In genomic region chr3:33786565-33787327, GRCh38 we compare ENCODE assay signal across 10 cellular contexts. TPM values are rescaled to one million over a fixed set of nuclear protein-coding genes. Genes with fewer than 3 reads are reported as not detected.
DNase-seq lines count a peak whose midpoint lies in the region; ATAC-seq and TF ChIP-seq lines count a peak whose summit lies in the region.
"Had no signal": no experiment of that assay in that cellular context is flagged by ENCODE, and none has a peak within 500 bp of the region (broad histone marks: within the 10 kb centered on the region; RNA-seq: fewer than 3 reads in every experiment).

No MANE protein-coding gene starts in this region.

- TF ChIP-seq CTCF in DOHH2 (IDR thresholded peaks at IDR 0.05; ENCODE audit: low read depth, low read length, poor library complexity, severe bottlenecking) (no peak), Loucy (conservative IDR thresholded peaks at IDR 0.05; ENCODE audit: low read length) (no peak), endodermal cell (conservative IDR thresholded peaks at IDR 0.05) (no peak), osteoblast (IDR thresholded peaks at IDR 0.05; ENCODE audit: extremely low read depth, low read depth, low read length) (no peak)

- H3K9me2 ChIP-seq in DOHH2 (replicated peaks; ENCODE audit: control insufficient read depth, low read length) (no peaks in the 10 kb centered on the region), Loucy (replicated peaks; ENCODE audit: low read depth, low read length) (no peaks in the 10 kb centered on the region)

- H3K27ac Mint-ChIP-seq in endodermal cell, result no peak overlapping the region
- H3K27ac Mint-ChIP-seq in activated T-helper 2 cell treated with anti-CD3 and anti-CD28 coated beads, Interferon-gamma antibody, Interleukin-2, Interleukin-4, amounts not matched to agents 10 μg/mL and 5 μg/mL and 100 μg/mL, durations not matched to agents 14 hours and 24 hours and 36 hours, result no peak overlapping the region

- H3K9me3 ChIP-seq in DOHH2 (ENCODE audit: control insufficient read depth, insufficient read depth, low read length), result no peaks in the 10 kb centered on the region
- H3K9me3 ChIP-seq in Loucy (ENCODE audit: insufficient read depth, low read depth, low read length), result no peaks in the 10 kb centered on the region
- H3K9me3 ChIP-seq in endodermal cell (ENCODE audit: control insufficient read depth, low read length), result no peaks in the 10 kb centered on the region
- no peaks in the 10 kb centered on the region for H3K9me3 ChIP-seq in osteoblast (ENCODE audit: low read depth, low read length)
- H3K9me3 ChIP-seq: uterus had no signal

- H3K4me1 Mint-ChIP-seq in endodermal cell, result peaks cover 28% of the 10 kb centered on the region
- peaks cover 6% of the 10 kb centered on the region for H3K4me1 Mint-ChIP-seq in activated T-helper 2 cell treated with anti-CD3 and anti-CD28 coated beads, Interferon-gamma antibody, Interleukin-2, Interleukin-4, amounts not matched to agents 10 μg/mL and 5 μg/mL and 100 μg/mL, durations not matched to agents 14 hours and 24 hours and 36 hours (ENCODE audit: low read depth)

- no peak overlapping the region for H3K27ac ChIP-seq in DOHH2 (ENCODE audit: low read depth, low read length)
- H3K27ac ChIP-seq in endodermal cell (ENCODE audit: low read depth, low read length), result no peak overlapping the region
- H3K27ac ChIP-seq in osteoblast (ENCODE audit: low read depth, low read length), result no peak overlapping the region
- H3K27ac ChIP-seq: skin epidermis, uterus had no signal

- H3K36me3 Mint-ChIP-seq in endodermal cell (ENCODE audit: low read depth), result no peaks in the 10 kb centered on the region
- H3K36me3 Mint-ChIP-seq in activated T-helper 2 cell treated with anti-CD3 and anti-CD28 coated beads, Interferon-gamma antibody, Interleukin-2, Interleukin-4, amounts not matched to agents 10 μg/mL and 5 μg/mL and 100 μg/mL, durations not matched to agents 14 hours and 24 hours and 36 hours (ENCODE audit: low read depth), result no peaks in the 10 kb centered on the region

- 62 to 81% methylated on average over 5 to 7 of the region's 7 CpGs for WGBS in endodermal cell (ENCODE audit: insufficient coverage in 1 of 2, insufficient read length in 1 of 2), 2 experiments

- peaks cover 9% of the 10 kb centered on the region for H3K4me1 ChIP-seq in DOHH2 (ENCODE audit: control insufficient read depth, low read length)
- peaks cover 8% of the 10 kb centered on the region for H3K4me1 ChIP-seq in Loucy (ENCODE audit: insufficient read depth, low read length, poor library complexity, severe bottlenecking)
- H3K4me1 ChIP-seq in endodermal cell (ENCODE audit: control insufficient read depth, insufficient read depth, low read length), result peaks cover 8% of the 10 kb centered on the region
- H3K4me1 ChIP-seq in osteoblast (ENCODE audit: insufficient read depth, low read length), result peaks cover 3% of the 10 kb centered on the region
- H3K4me1 ChIP-seq: uterus had no signal

- peaks cover 13% of the 10 kb centered on the region for H3K27me3 Mint-ChIP-seq in endodermal cell (ENCODE audit: insufficient read depth)
- H3K27me3 Mint-ChIP-seq in activated T-helper 2 cell treated with anti-CD3 and anti-CD28 coated beads, Interferon-gamma antibody, Interleukin-2, Interleukin-4, amounts not matched to agents 10 μg/mL and 5 μg/mL and 100 μg/mL, durations not matched to agents 14 hours and 24 hours and 36 hours (ENCODE audit: low read depth), result peaks cover 22% of the 10 kb centered on the region

- H3K4me3 Mint-ChIP-seq in endodermal cell, result peak overlapping the region; percentile 47
- H3K4me3 Mint-ChIP-seq in activated T-helper 2 cell treated with anti-CD3 and anti-CD28 coated beads, Interferon-gamma antibody, Interleukin-2, Interleukin-4, amounts not matched to agents 10 μg/mL and 5 μg/mL and 100 μg/mL, durations not matched to agents 14 hours and 24 hours and 36 hours (ENCODE audit: low read depth), result no peak overlapping the region

- H3K4me2 ChIP-seq in DOHH2 (ENCODE audit: low read length) (0 out of 2 replicates have a peak overlapping the region, but pooled peaks have one; percentile 10), Loucy (ENCODE audit: low read depth, low read length, poor library complexity, severe bottlenecking) (no peak overlapping the region), osteoblast (ENCODE audit: insufficient read depth, low read length) (peak overlapping the region; percentile 77)

- no peaks in the 10 kb centered on the region for H4K20me1 ChIP-seq in DOHH2 (ENCODE audit: control insufficient read depth, insufficient read depth, low read depth, low read length)
- H4K20me1 ChIP-seq in Loucy (ENCODE audit: insufficient read depth, low read length, poor library complexity, severe bottlenecking), result no peaks in the 10 kb centered on the region
- no peaks in the 10 kb centered on the region for H4K20me1 ChIP-seq in osteoblast (ENCODE audit: insufficient read depth, low read length)

- no peaks in the 10 kb centered on the region for H3F3A ChIP-seq in DOHH2 (ENCODE audit: control insufficient read depth, insufficient read depth)
- H3F3A ChIP-seq in Loucy (ENCODE audit: low read depth), result no peaks in the 10 kb centered on the region

- H3K79me2 ChIP-seq in DOHH2 (ENCODE audit: control insufficient read depth, low read length) (no peaks in the 10 kb centered on the region), Loucy (ENCODE audit: insufficient read depth, low read length) (no peaks in the 10 kb centered on the region), osteoblast (ENCODE audit: insufficient read depth, low read length) (no peaks in the 10 kb centered on the region)

- peaks cover 2% of the 10 kb centered on the region for H3K9me3 Mint-ChIP-seq in endodermal cell
- H3K9me3 Mint-ChIP-seq in activated T-helper 2 cell treated with anti-CD3 and anti-CD28 coated beads, Interferon-gamma antibody, Interleukin-2, Interleukin-4, amounts not matched to agents 10 μg/mL and 5 μg/mL and 100 μg/mL, durations not matched to agents 14 hours and 24 hours and 36 hours, result no peaks in the 10 kb centered on the region

- H3K9ac ChIP-seq in Loucy (ENCODE audit: low read depth, low read length, poor library complexity, severe bottlenecking) (no peak overlapping the region), endodermal cell (ENCODE audit: extremely low read depth, low read length, poor library complexity, severe bottlenecking) (no peak overlapping the region)

- no peak overlapping the region for H3K4me3 ChIP-seq in DOHH2 (ENCODE audit: low read length)
- no peak overlapping the region for H3K4me3 ChIP-seq in Loucy (ENCODE audit: low read length, poor library complexity, severe bottlenecking)
- H3K4me3 ChIP-seq in endodermal cell (ENCODE audit: low read length), result no peak overlapping the region
- peak overlapping the region; percentile 57 for H3K4me3 ChIP-seq in osteoblast (ENCODE audit: insufficient read depth, low read length)
- H3K4me3 ChIP-seq: uterus had no signal

- H2AFZ ChIP-seq in Loucy (ENCODE audit: low read length) (peak overlapping the region; percentile 54), osteoblast (ENCODE audit: low read length) (peak overlapping the region; percentile 87)

- no peaks in the 10 kb centered on the region for H3K36me3 ChIP-seq in DOHH2 (ENCODE audit: control insufficient read depth, low read length)
- no peaks in the 10 kb centered on the region for H3K36me3 ChIP-seq in Loucy (ENCODE audit: insufficient read depth, low read length)
- H3K36me3 ChIP-seq in endodermal cell (ENCODE audit: control insufficient read depth, insufficient read depth, low read length), result no peaks in the 10 kb centered on the region
- H3K36me3 ChIP-seq in osteoblast (ENCODE audit: insufficient read depth, low read length), result no peaks in the 10 kb centered on the region
- H3K36me3 ChIP-seq: uterus had no signal

- no peak for ATAC-seq in HG02870 (IDR thresholded peaks at IDR 0.05; ENCODE audit: unreplicated experiment)

- H3K27me3 ChIP-seq in DOHH2 (ENCODE audit: control insufficient read depth, low read length) (0 out of 2 replicates have a peak, but pooled peaks cover 4% of the 10 kb centered on the region), Loucy (ENCODE audit: insufficient read depth, low read length, poor library complexity, severe bottlenecking) (no peaks in the 10 kb centered on the region), endodermal cell (ENCODE audit: control insufficient read depth, insufficient read depth, low read length, poor library complexity, severe bottlenecking) (no peaks in the 10 kb centered on the region), osteoblast (ENCODE audit: insufficient read depth, low read length) (peaks cover 2% of the 10 kb centered on the region)
- H3K27me3 ChIP-seq: uterus had no signal

- DNase-seq in endodermal cell, result peak; percentile 57
- no peak for DNase-seq in osteoblast (ENCODE audit: insufficient read length, low spot score, missing footprints)
- no peak for DNase-seq in activated T-helper 2 cell treated with anti-CD3 and anti-CD28 coated beads, Interferon-gamma antibody, Interleukin-2, Interleukin-4, amounts not matched to agents 10 μg/mL and 5 μg/mL and 100 μg/mL, durations not matched to agents 14 hours and 24 hours and 36 hours (ENCODE audit: low spot score)
- no peak for DNase-seq in Kasumi-1 (lab: John Stamatoyannopoulos, UW)
- DNase-seq in 8988T, result no peak

- intact Hi-C loops in activated T-helper 2 cell treated with anti-CD3 and anti-CD28 coated beads, Interferon-gamma antibody, Interleukin-2, Interleukin-4, amounts not matched to agents 10 μg/mL and 5 μg/mL and 100 μg/mL, durations not matched to agents 14 hours and 24 hours and 36 hours (cut with micrococcal nuclease), result loop anchor here (1.0 kb wide), 2 partner anchors 150 to 655 kb away; no protein-coding TSS in a partner anchor

RNA-seq across cellular contexts. Expression of gene PDCD6IP, which starts 11.7 kb away (rescaled TPM):
- total RNA-seq in endodermal cell (100 to 1,000 TPM; 120 to 134 TPM), osteoblast (251 and 283 TPM in 2 replicates)
- polyA plus RNA-seq in endodermal cell (2013, experiment 1 of 2), result 107 TPM
- polyA plus RNA-seq in endodermal cell (2013, experiment 2 of 2), result 92.4 TPM
- 180 and 190 TPM in 2 replicates for total RNA-seq in activated T-helper 2 cell treated with anti-CD3 and anti-CD28 coated beads, Interferon-gamma antibody, Interleukin-2, Interleukin-4, amounts not matched to agents 10 μg/mL and 5 μg/mL and 100 μg/mL, durations not matched to agents 14 hours and 24 hours and 36 hours
